28 cellular contexts compared by ENCODE assay signal in the genomic region with DNA sequence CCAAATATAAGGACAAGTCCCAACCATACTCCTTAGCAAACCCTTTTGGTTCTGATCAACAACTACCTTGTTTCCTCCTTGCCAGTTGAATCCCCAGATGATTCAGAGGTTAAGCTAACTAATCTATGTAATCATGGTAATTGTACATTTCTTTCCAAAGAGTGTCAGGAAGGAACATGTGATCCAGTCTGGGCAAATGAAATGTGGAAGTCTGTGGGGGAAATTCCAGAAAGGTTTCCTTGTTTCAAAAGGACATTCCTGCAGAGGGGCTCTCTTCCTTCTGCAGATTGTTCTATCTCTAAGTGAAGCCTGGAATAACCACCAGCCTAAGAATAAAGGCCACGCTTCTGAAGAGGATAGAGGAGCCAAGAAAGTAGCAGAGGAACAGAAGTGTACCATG. TPM values are rescaled to one million over a fixed set of nuclear protein-coding genes. Genes with fewer than 3 reads are reported as not detected.
DNase-seq lines count a peak whose midpoint lies in the region; ATAC-seq, FAIRE-seq and TF ChIP-seq lines count a peak whose summit lies in the region.
"Had no signal": no experiment of that assay in that cellular context is flagged by ENCODE, and none has a peak within 500 bp of the region (broad histone marks: within the 10 kb centered on the region; RNA-seq: fewer than 3 reads in every experiment).

No MANE protein-coding gene starts in this region.

- H3K27me3 ChIP-seq in IMR-90 (ENCODE audit: control insufficient read depth, insufficient read depth, low read length) (no peaks in the 10 kb centered on the region), bronchial epithelial cell (ENCODE audit: control insufficient read depth, insufficient read depth, low read length) (no peaks in the 10 kb centered on the region), transverse colon (no peaks in the 10 kb centered on the region)
- H3K27me3 ChIP-seq: stomach had no signal

- TF ChIP-seq POLR2A in IMR-90 (IDR thresholded peaks at IDR 0.05; ENCODE audit: low read depth, low read length), result no peak
- peak; percentile 33 for TF ChIP-seq POLR2A in transverse colon (IDR thresholded peaks at IDR 0.05)

- BruUV-seq in IMR-90 (replicated peaks; lab: Mats Ljungman, UMichigan), result no TSS peak

- H3K27me3 Mint-ChIP-seq in glutamatergic neuron (ENCODE audit: unreplicated experiment), result no peaks in the 10 kb centered on the region

- H2AFZ ChIP-seq in IMR-90 (replicated peaks; ENCODE audit: low read length, poor library complexity), result no peak overlapping the region

- no peak overlapping the region for H2AK5ac ChIP-seq in IMR-90 (ENCODE audit: low read depth, low read length)

- no peak for TF ChIP-seq RAD21 in IMR-90 (IDR thresholded peaks at IDR 0.05; ENCODE audit: low read length)

- CTCF ChIA-PET in IMR-90 (lab: Yijun Ruan, JAX), result no interaction called here

- peaks cover 5% of the 10 kb centered on the region; the same call in 1 of the 2 replicates for H3K9me1 ChIP-seq in IMR-90 (ENCODE audit: insufficient read depth, low read length)

- H4K20me1 ChIP-seq in IMR-90 (ENCODE audit: insufficient read depth, low read length), result no peaks in the 10 kb centered on the region

- in situ Hi-C loops in IMR-90 (cut with MboI; ENCODE audit: low sequenced_read_pairs) (no loop called here), transverse colon (cut with MboI; ENCODE audit: low pct_ligation_motif_present in 1 of 4, low pct_unique_long_range_greater_than_20kb in 1 of 4, low sequenced_read_pairs in 3 of 4) (loop anchor here in 1 of 4 donors (10.0 kb wide), 1 partner anchor 61 kb away; no protein-coding TSS in a partner anchor)

- TF ChIP-seq EP300 in transverse colon (IDR thresholded peaks at IDR 0.05; ENCODE audit: low read depth), result no peak

- peak overlapping the region; percentile 25; the same call in 1 of the 2 replicates for H4K5ac ChIP-seq in IMR-90 (ENCODE audit: low read depth, low read length)

- H2BK20ac ChIP-seq in IMR-90 (ENCODE audit: low read depth, low read length), result peak overlapping the region; percentile 21; the same call in 1 of the 2 replicates

- peak overlapping the region; percentile 3; the same call in 1 of the 2 replicates for H3K23ac ChIP-seq in IMR-90 (ENCODE audit: low read depth, low read length)

- H3K27ac Mint-ChIP-seq in glutamatergic neuron (ENCODE audit: unreplicated experiment), result no peak overlapping the region
- H3K27ac Mint-ChIP-seq: activated CD8-positive, alpha-beta T cell treated with anti-CD3 and anti-CD28 coated beads, Interleukin-2, amount 10 ng/mL, durations not matched to agents 7 days and 5 days; IgD-negative memory B cell; immature natural killer cell had no signal

- peak overlapping the region; percentile 5; the same call in 1 of the 2 replicates for H3K4ac ChIP-seq in IMR-90 (ENCODE audit: low read depth, low read length)

- H2AK9ac ChIP-seq in IMR-90 (replicated peaks; ENCODE audit: low read depth, low read length, poor library complexity), result no peak overlapping the region

- H3K9me3 ChIP-seq in IMR-90 (ENCODE audit: control insufficient read depth, insufficient read depth, low read length), result no peaks in the 10 kb centered on the region
- H3K9me3 ChIP-seq in transverse colon, result no peaks in the 10 kb centered on the region
- H3K9me3 ChIP-seq: esophagus squamous epithelium, heart right ventricle, spleen, stomach had no signal

- ATAC-seq in IMR-90 (ENCODE audit: low read depth) (peak; percentile 16; the same call in 1 of the 2 replicates), HG03469 (IDR thresholded peaks at IDR 0.05; ENCODE audit: unreplicated experiment) (no peak)
- no peak for ATAC-seq in stimulated activated naive CD8-positive, alpha-beta T cell treated with anti-CD3 and anti-CD28 coated beads, Interleukin-15, Interleukin-2, amounts not matched to agents 100 U/mL and 50 U/mL, for 24 hours
- ATAC-seq: activated CD8-positive, alpha-beta T cell treated with anti-CD3 and anti-CD28 coated beads, Interleukin-2, amount 10 ng/mL, durations not matched to agents 7 days and 5 days; heart right ventricle had no signal

- FAIRE-seq in bronchial epithelial cell (lab: Jason Lieb, UNC), result no peak

- H3K4me3 ChIP-seq in IMR-90 (ENCODE audit: insufficient read depth, low read depth, low read length) (no peak overlapping the region), bronchial epithelial cell (ENCODE audit: low read depth, low read length) (no peak overlapping the region), transverse colon (no peak overlapping the region)
- H3K4me3 ChIP-seq: esophagus squamous epithelium, heart right ventricle, spleen, stomach had no signal

- no peak for TF ChIP-seq CTCF in IMR-90 (conservative IDR thresholded peaks at IDR 0.05; ENCODE audit: low read depth, low read length)
- no peak for TF ChIP-seq CTCF in bronchial epithelial cell (IDR thresholded peaks at IDR 0.05; ENCODE audit: insufficient read depth, low read length, severe bottlenecking)
- no peak for TF ChIP-seq CTCF in glutamatergic neuron (IDR thresholded peaks at IDR 0.05; ENCODE audit: partially characterized antibody, unreplicated experiment)
- TF ChIP-seq CTCF in transverse colon (IDR thresholded peaks at IDR 0.05), result no peak

- H3K79me1 ChIP-seq in IMR-90 (ENCODE audit: low read depth in 1 of 2, low read length in 2 of 2), result peaks cover 20 to 50% of the 10 kb centered on the region in 2 experiments

- H3K4me1 ChIP-seq in IMR-90 (ENCODE audit: control insufficient read depth, insufficient read depth, low read length) (peaks cover 16% of the 10 kb centered on the region), transverse colon (peaks cover 0 to 38% (median 6%) of the 10 kb centered on the region in 4 donors)
- H3K4me1 ChIP-seq: heart right ventricle, spleen, stomach had no signal

- peak overlapping the region; percentile 56 for H2BK5ac ChIP-seq in IMR-90 (ENCODE audit: low read depth, low read length, poor library complexity, severe bottlenecking)

- intact Hi-C loops in IMR-90 (cut with micrococcal nuclease), result loop anchor here (2.0 to 10.0 kb wide), 2 partner anchors 57 to 171 kb away; no protein-coding TSS in a partner anchor
- intact Hi-C loops in transverse colon (cut with DNase I; ENCODE audit: low total_unique reads), result no loop called here

- H3K56ac ChIP-seq in IMR-90 (ENCODE audit: extremely low read depth, insufficient read depth, low read length), result no peak overlapping the region

- no peak overlapping the region for H3K9ac ChIP-seq in IMR-90 (ENCODE audit: low read depth, low read length)

- H3K18ac ChIP-seq in IMR-90 (ENCODE audit: low read depth, low read length), result peak overlapping the region; percentile 27; the same call in 1 of the 2 replicates

- peak overlapping the region; percentile 65; the same call in 1 of the 2 replicates for H3K4me2 ChIP-seq in IMR-90 (ENCODE audit: low read depth, low read length)

- H4K8ac ChIP-seq in IMR-90 (ENCODE audit: low read depth in 2 of 2, low read length in 2 of 2), result 0 out of 4 replicates have a peak overlapping the region, but pooled peaks of 1 of the 2 experiments have one; percentile 14

- dilution Hi-C loops in IMR-90 (cut with HindIII; ENCODE audit: low sequenced_read_pairs, unreplicated experiment), result no loop called here

- no peak overlapping the region for H2BK15ac ChIP-seq in IMR-90 (ENCODE audit: low read depth, low read length)

- H3K14ac ChIP-seq in IMR-90 (replicated peaks; ENCODE audit: low read depth, low read length), result peak overlapping the region; percentile 22; the same call in 1 of the 2 replicates

- peaks cover 35% of the 10 kb centered on the region for H3K4me1 Mint-ChIP-seq in glutamatergic neuron (ENCODE audit: low read depth, unreplicated experiment)
- H3K4me1 Mint-ChIP-seq: immature natural killer cell had no signal

- POLR2A ChIA-PET in IMR-90 (lab: Charles Lee; ENCODE audit: unreplicated experiment), result interaction anchor here (0.7 kb wide), 1 partner anchor 53 kb away, joined by 4 read pairs; no protein-coding TSS in a partner anchor

- WGBS in IMR-90 (ENCODE audit: extremely low coverage in 2 of 2, insufficient read length in 1 of 2), 2 experiments, result no CpG with 5 or more reads among the region's 1 CpG
- whole genome bisulfite sequencing in transverse colon (ENCODE audit: low coverage in 1 of 2), 2 donors, result 82 to 83% methylated on average over 1 of the region's 1 CpG

- H4K91ac ChIP-seq in IMR-90 (ENCODE audit: insufficient read depth, low read depth, low read length), result no peak overlapping the region

- DNase-seq in IMR-90 (peak; percentile 46), bronchial epithelial cell (ENCODE audit: low read depth) (peak; percentile 78), glutamatergic neuron (no peak), transverse colon (no peak)
- DNase-seq in activated CD4-positive, alpha-beta T cell treated with anti-CD3 and anti-CD28 coated beads, Interleukin-2, amount 50 U/mL, for 4 hours, result no peak
- no peak for DNase-seq in stimulated activated naive CD8-positive, alpha-beta T cell treated with anti-CD3 and anti-CD28 coated beads, Interleukin-15, Interleukin-2, amounts not matched to agents 100 U/mL and 50 U/mL, for 24 hours
- DNase-seq: activated CD8-positive, alpha-beta T cell treated with anti-CD3 and anti-CD28 coated beads, Interleukin-2, amount 10 ng/mL, durations not matched to agents 7 days and 5 days; activated naive CD4-positive, alpha-beta T cell; activated T-cell treated with anti-CD3 and anti-CD28 coated beads, Interleukin-2, amount 50 U/mL, for 1 hour; AML-193; aorta; central memory CD4-positive, alpha-beta T cell; COR-L47; esophagus squamous epithelium; heart right ventricle; immature natural killer cell; NCI-H1694; NCI-H446; retina; RPMI8226; spleen; stimulated activated CD4-positive, alpha-beta T cell treated with anti-CD3 and anti-CD28 coated beads, Interleukin-4, amount 100 ng/mL, for 4 hours; stomach; T-helper 9 cell; trophoblast cell had no signal

- H3K9me3 Mint-ChIP-seq in glutamatergic neuron (ENCODE audit: unreplicated experiment), result peaks cover 3% of the 10 kb centered on the region

- H3K27ac ChIP-seq in IMR-90 (ENCODE audit: insufficient read depth, low read length) (peak overlapping the region; percentile 47; the same call in 1 of the 2 replicates), transverse colon (peak overlapping the region; percentile 67 to 75 (median 74))
- H3K27ac ChIP-seq: heart right ventricle, HL-60, spleen had no signal

- H3K4me3 Mint-ChIP-seq in glutamatergic neuron (ENCODE audit: unreplicated experiment), result peak overlapping the region; percentile 3
- H3K4me3 Mint-ChIP-seq: activated CD8-positive, alpha-beta T cell treated with anti-CD3 and anti-CD28 coated beads, Interleukin-2, amount 10 ng/mL, durations not matched to agents 7 days and 5 days; IgD-negative memory B cell; immature natural killer cell had no signal

- H3K36me3 ChIP-seq in IMR-90 (ENCODE audit: control insufficient read depth, insufficient read depth, low read length) (peaks cover 2% of the 10 kb centered on the region; the same call in 1 of the 2 replicates), bronchial epithelial cell (ENCODE audit: control insufficient read depth, insufficient read depth, low read length) (no peaks in the 10 kb centered on the region), transverse colon (no peaks in the 10 kb centered on the region)
- H3K36me3 ChIP-seq: esophagus squamous epithelium, heart right ventricle, spleen, stomach had no signal

- H3K36me3 Mint-ChIP-seq in glutamatergic neuron (ENCODE audit: unreplicated experiment), result no peaks in the 10 kb centered on the region
- H3K36me3 Mint-ChIP-seq: IgD-negative memory B cell, immature natural killer cell had no signal

- H2BK120ac ChIP-seq in IMR-90 (ENCODE audit: low read depth, low read length), result peak overlapping the region; percentile 35; the same call in 1 of the 2 replicates

RNA-seq across cellular contexts. Expression of gene PRSS12, which starts 7.0 kb away (rescaled TPM):
- total RNA-seq in IMR-90 (2012; rRNA removed) (51.1 and 62.2 TPM in 2 replicates), bronchial epithelial cell (24.2 and 33.7 TPM in 2 replicates), glutamatergic neuron (ENCODE audit: unreplicated experiment) (113 TPM), transverse colon (100 to 1,000 TPM in 1 of 4 donors, 10 to 100 TPM in 3; 58.0 to 146 (median 84.3) TPM)
- polyA plus RNA-seq in IMR-90 (2012; rRNA removed), result 57.5 and 71.5 TPM in 2 replicates
- 36.6 TPM in 2 replicates for polyA plus RNA-seq in IMR-90 (2012; cell fraction: cytosol; rRNA removed)
- polyA plus RNA-seq in IMR-90 (2012; cell fraction: nucleus; rRNA removed; ENCODE audit: low replicate concordance), result 30.0 and 140 TPM in 2 replicates
- total RNA-seq: activated CD8-positive, alpha-beta T cell treated with anti-CD3 and anti-CD28 coated beads, Interleukin-2, amount 10 ng/mL, durations not matched to agents 7 days and 5 days had no signal
- polyA plus RNA-seq: IgD-negative memory B cell, immature natural killer cell had no signal

Comparison
In these comparisons a context has a peak if more than half of its experiments do, and no peak if none do; other contexts are left out.
1. DNase-seq: peak in IMR-90 (single experiment) and bronchial epithelial cell (single experiment); none in glutamatergic neuron (single experiment), transverse colon (single experiment), activated CD4-positive, alpha-beta T cell treated with anti-CD3 and anti-CD28 coated beads, Interleukin-2, amount 50 U/mL, for 4 hours (0 of 2) and stimulated activated naive CD8-positive, alpha-beta T cell treated with anti-CD3 and anti-CD28 coated beads, Interleukin-15, Interleukin-2, amounts not matched to agents 100 U/mL and 50 U/mL, for 24 hours (single experiment).